ENCODE assay signal across 25 cellular contexts in genomic region chr13:107845911-107846310, GRCh38.
"Had no signal": no experiment of that assay in that cellular context is flagged by ENCODE, and none has a peak within 500 bp of the region (broad histone marks: within the 10 kb centered on the region; RNA-seq: fewer than 3 reads in every experiment).

No MANE protein-coding gene starts in this region.

- ATAC-seq: foreskin keratinocyte; heart right ventricle; lower lobe of right lung; natural killer cell treated with Interleukin-12 subunit alpha and Interleukin-12 subunit beta and Interleukin-15 and Interleukin-18, amount 100 ng/mL, for 72 hours; right cardiac atrium had no signal

- H3K36me3 Mint-ChIP-seq: memory B cell; natural killer cell treated with Interleukin-12 subunit alpha and Interleukin-12 subunit beta and Interleukin-15 and Interleukin-18, amount 100 ng/mL, for 72 hours; neural progenitor cell had no signal

- H3K27ac Mint-ChIP-seq: endodermal cell; memory B cell; natural killer cell treated with Interleukin-12 subunit alpha and Interleukin-12 subunit beta and Interleukin-15 and Interleukin-18, amount 100 ng/mL, for 72 hours; neural progenitor cell had no signal

- H3K4me1 Mint-ChIP-seq: memory B cell had no signal

- H3K27me3 Mint-ChIP-seq: memory B cell; natural killer cell treated with Interleukin-12 subunit alpha and Interleukin-12 subunit beta and Interleukin-15 and Interleukin-18, amount 100 ng/mL, for 72 hours had no signal

- H3K27me3 ChIP-seq: colonic mucosa, foreskin keratinocyte, heart right ventricle, neural progenitor cell, ovary, suprapubic skin, tibial artery, upper lobe of left lung had no signal

- H3K9me3 ChIP-seq: colonic mucosa, heart right ventricle, left ventricle myocardium inferior, lower lobe of right lung, ovary, suprapubic skin, tibial artery, upper lobe of left lung, uterus had no signal

- H3K4me1 ChIP-seq: colonic mucosa, foreskin keratinocyte, heart right ventricle, left ventricle myocardium inferior, lower lobe of right lung, suprapubic skin, tibial artery, upper lobe of left lung, uterus had no signal

- H3K4me3 ChIP-seq: colonic mucosa, heart right ventricle, left ventricle myocardium inferior, lower lobe of right lung, neural progenitor cell, ovary, suprapubic skin, tibial artery, upper lobe of left lung, uterus had no signal

- H2AFZ ChIP-seq: neural progenitor cell had no signal

- H3K9me3 Mint-ChIP-seq: endodermal cell, memory B cell, neural progenitor cell had no signal

- H3K4me3 Mint-ChIP-seq: endodermal cell; memory B cell; natural killer cell treated with Interleukin-12 subunit alpha and Interleukin-12 subunit beta and Interleukin-15 and Interleukin-18, amount 100 ng/mL, for 72 hours; neural progenitor cell had no signal

- H3K9ac ChIP-seq: neural progenitor cell had no signal

- DNase-seq: colonic mucosa; dermis blood vessel endothelial cell; endodermal cell; erythroblast; foreskin keratinocyte; heart right ventricle; hypothalamus; left ventricle myocardium inferior; lower lobe of right lung; midbrain; nucleus accumbens; ovary; right cardiac atrium; small intestine; stimulated activated CD4-positive, alpha-beta T cell treated with anti-CD3 and anti-CD28 coated beads, Interleukin-2, amount 100 ng/mL, for 48 hours; stimulated activated naive CD4-positive, alpha-beta T cell treated with Interleukin-2 at 50 U/mL for 16 hours; tibial artery; upper lobe of left lung; uterus had no signal

- H3K27ac ChIP-seq: colonic mucosa, foreskin keratinocyte, heart right ventricle, left ventricle myocardium inferior, lower lobe of right lung, neural progenitor cell, ovary, suprapubic skin, tibial artery, upper lobe of left lung, uterus had no signal

- FAIRE-seq: endothelial cell of umbilical vein, islet of Langerhans, small intestine had no signal

- H3K36me3 ChIP-seq: colonic mucosa, heart right ventricle, left ventricle myocardium inferior, lower lobe of right lung, neural progenitor cell, ovary, suprapubic skin, tibial artery, upper lobe of left lung, uterus had no signal
